8 cellular contexts compared by ENCODE assay signal in genomic region chr19:14517446-14517839, GRCh38. TPM values are rescaled to one million over a fixed set of nuclear protein-coding genes. Genes with fewer than 3 reads are reported as not detected.
DNase-seq lines count a peak whose midpoint lies in the region; ATAC-seq and TF ChIP-seq lines count a peak whose summit lies in the region.

No MANE protein-coding gene starts in this region.

- H3K9me3 Mint-ChIP-seq in nephron, result no peaks in the 10 kb centered on the region

- H3K27me3 Mint-ChIP-seq in nephron (ENCODE audit: low read depth), result no peaks in the 10 kb centered on the region

- H3K9me3 ChIP-seq in MG63, result no peaks in the 10 kb centered on the region
- H3K9me3 ChIP-seq in effector memory CD4-positive, alpha-beta T cell (ENCODE audit: control insufficient read depth, low read length), result no peaks in the 10 kb centered on the region

- DNase-seq in MG63 (peak; percentile 58), NCI-H345 treated with DMSO at 0.1 percent for 48 hours (lab: John Stamatoyannopoulos, UW; ENCODE audit: unreplicated experiment) (no peak), DMS79 (lab: John Stamatoyannopoulos, UW) (no peak), cerebellar nuclear complex (lab: John Stamatoyannopoulos, UW) (no peak)
- no peak for DNase-seq in effector memory CD4-positive, alpha-beta T cell

- H3K27ac Mint-ChIP-seq in nephron, result peak overlapping the region; percentile 79 to 82 (median 80)

- no peak for ATAC-seq in HG02798 (IDR thresholded peaks at IDR 0.05; ENCODE audit: poor library complexity, unreplicated experiment)

- H3K4me1 ChIP-seq in effector memory CD4-positive, alpha-beta T cell (ENCODE audit: control insufficient read depth, insufficient read depth, low read length, poor library complexity, severe bottlenecking), result peaks cover 51% of the 10 kb centered on the region

- peak overlapping the region; percentile 96 for H3K4me3 ChIP-seq in GM08714 (ENCODE audit: low read length)
- peak overlapping the region; percentile 100 for H3K4me3 ChIP-seq in MG63
- H3K4me3 ChIP-seq in effector memory CD4-positive, alpha-beta T cell (ENCODE audit: insufficient read depth, low read depth, low read length, poor library complexity, severe bottlenecking), result peak overlapping the region; percentile 90

- H3K4me3 Mint-ChIP-seq in nephron, result peak overlapping the region; percentile 88 to 98 (median 95)

- H3K27me3 ChIP-seq in MG63, result no peaks in the 10 kb centered on the region
- no peaks in the 10 kb centered on the region for H3K27me3 ChIP-seq in effector memory CD4-positive, alpha-beta T cell (replicated peaks; ENCODE audit: control insufficient read depth, insufficient read depth, low read length, poor library complexity, severe bottlenecking)

- TF ChIP-seq CTCF in nephron (IDR thresholded peaks at IDR 0.05; ENCODE audit: unreplicated experiment in 3 of 3), result no peak

- peaks cover 48% of the 10 kb centered on the region for H3K4me1 Mint-ChIP-seq in nephron

- peaks cover 42% of the 10 kb centered on the region for H3K36me3 ChIP-seq in MG63
- peaks cover 30% of the 10 kb centered on the region for H3K36me3 ChIP-seq in effector memory CD4-positive, alpha-beta T cell (ENCODE audit: control insufficient read depth, insufficient read depth, low read length)

- H3K36me3 Mint-ChIP-seq in nephron (ENCODE audit: low read depth), result peaks cover 30% of the 10 kb centered on the region

- H3K27ac ChIP-seq in effector memory CD4-positive, alpha-beta T cell (ENCODE audit: insufficient read depth, low read length, poor library complexity, severe bottlenecking), result peak overlapping the region; percentile 95

RNA-seq across cellular contexts. Expression of gene DNAJB1, which starts 0.8 kb away (rescaled TPM):
- total RNA-seq in MG63 (2014; rRNA removed; shearing (Covaris generic); ENCODE audit: low replicate concordance), result 133 and 164 TPM in 2 replicates

RNA-seq across cellular contexts. Expression of gene TECR, which starts 12.0 kb away (rescaled TPM):
- 143 and 165 TPM in 2 replicates for total RNA-seq in MG63 (2014; rRNA removed; shearing (Covaris generic); ENCODE audit: low replicate concordance)

RNA-seq across cellular contexts. Expression of gene GIPC1, which starts 21.5 kb away (rescaled TPM):
- 111 and 196 TPM in 2 replicates for total RNA-seq in MG63 (2014; rRNA removed; shearing (Covaris generic); ENCODE audit: low replicate concordance)

RNA-seq across cellular contexts. Expression of gene PTGER1, which starts 42.3 kb away (rescaled TPM):
- total RNA-seq in MG63 (2014; rRNA removed; shearing (Covaris generic); ENCODE audit: low replicate concordance), result not detected in 2 replicates

RNA-seq across cellular contexts. Expression of gene NDUFB7, which starts 54.4 kb away (rescaled TPM):
- total RNA-seq in MG63 (2014; rRNA removed; shearing (Covaris generic); ENCODE audit: low replicate concordance), result 487 and 678 TPM in 2 replicates
